Comparison of ENCODE assay signal across 9 cellular contexts in the genomic region with DNA sequence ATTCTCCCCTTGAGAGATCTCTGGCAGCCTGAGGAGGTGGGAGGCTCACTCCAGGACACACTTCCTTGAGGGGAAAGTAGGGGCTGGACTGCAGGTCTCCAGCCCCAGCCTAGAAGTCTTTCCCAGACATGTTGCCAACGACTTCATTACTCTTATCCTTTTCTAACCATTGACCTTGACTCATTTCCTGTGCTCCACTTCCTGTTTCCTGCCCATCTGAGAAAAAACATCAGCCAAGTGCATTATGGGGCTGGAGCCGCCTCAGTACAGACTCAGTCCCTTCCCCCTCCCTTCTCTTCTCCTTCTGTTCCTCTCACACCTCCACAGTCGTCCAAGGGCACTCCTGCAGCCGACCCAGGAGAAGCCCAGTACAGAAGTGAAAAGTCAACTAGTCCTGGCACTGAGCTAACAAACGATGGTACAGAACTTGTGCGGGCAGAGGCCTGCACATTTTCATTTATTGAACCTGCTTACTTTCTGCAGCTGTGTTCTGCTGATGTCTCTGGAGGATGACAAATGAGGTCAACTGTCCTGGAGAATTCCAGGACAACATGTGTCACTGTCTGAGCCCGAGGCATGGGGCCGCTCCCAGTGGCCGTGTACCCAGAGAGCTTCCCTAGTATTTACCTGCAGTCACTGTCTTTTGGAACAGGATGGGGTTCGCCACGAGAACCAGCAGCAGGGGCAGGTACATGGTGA. TPM values are rescaled to one million over a fixed set of nuclear protein-coding genes. Genes with fewer than 3 reads are reported as not detected.
DNase-seq lines count a peak whose midpoint lies in the region; FAIRE-seq and TF ChIP-seq lines count a peak whose summit lies in the region.
"Had no signal": no experiment of that assay in that cellular context is flagged by ENCODE, and none has a peak within 500 bp of the region (broad histone marks: within the 10 kb centered on the region; RNA-seq: fewer than 3 reads in every experiment).

No MANE protein-coding gene starts in this region.

- peaks cover 65% of the 10 kb centered on the region for H3K9me3 Mint-ChIP-seq in endodermal cell
- peaks cover 9% of the 10 kb centered on the region for H3K9me3 Mint-ChIP-seq in nephron

- H3K4me1 Mint-ChIP-seq in endodermal cell (peaks cover 9% of the 10 kb centered on the region), nephron (peaks cover 23% of the 10 kb centered on the region)

- H3K27ac ChIP-seq in HEK293 (ENCODE audit: extremely low read depth, low read depth, low read length) (no peak overlapping the region), endodermal cell (ENCODE audit: low read depth, low read length) (peak overlapping the region; percentile 90), kidney (ENCODE audit: low read depth in 2 of 2, low read length in 2 of 2) (peak overlapping the region in 1 of 2 donors; percentile 61)

- H3K4me1 ChIP-seq in HEK293 (ENCODE audit: control insufficient read depth, insufficient read depth, low read length) (no peaks in the 10 kb centered on the region), endodermal cell (ENCODE audit: control insufficient read depth, insufficient read depth, low read length) (no peaks in the 10 kb centered on the region), kidney (ENCODE audit: control insufficient read depth in 1 of 2, insufficient read depth in 1 of 2, low read depth in 1 of 2, low read length in 2 of 2) (no peaks in the 10 kb centered on the region)

- H3K36me3 ChIP-seq in HEK293 (ENCODE audit: control insufficient read depth in 2 of 2, insufficient read depth in 1 of 2, low read length in 2 of 2) (no peaks in the 10 kb centered on the region), endodermal cell (ENCODE audit: control insufficient read depth, insufficient read depth, low read length) (no peaks in the 10 kb centered on the region), kidney (ENCODE audit: control insufficient read depth in 1 of 2, insufficient read depth in 2 of 2, low read length in 2 of 2) (no peaks in the 10 kb centered on the region)

- no peak overlapping the region for H3K9ac ChIP-seq in endodermal cell (ENCODE audit: extremely low read depth, low read length, poor library complexity, severe bottlenecking)
- no peak overlapping the region for H3K9ac ChIP-seq in kidney (ENCODE audit: low read length in 2 of 2)

- POLR2A ChIA-PET in HEK293 (lab: Yijun Ruan, JAX), result no interaction called here

- peaks cover 21% of the 10 kb centered on the region for H3K36me3 Mint-ChIP-seq in endodermal cell (ENCODE audit: low read depth)
- peaks cover 10% of the 10 kb centered on the region for H3K36me3 Mint-ChIP-seq in nephron (ENCODE audit: low read depth)

- peak; percentile 4 for DNase-seq in RCC 7860 (ENCODE audit: low spot score)
- no peak for DNase-seq in endodermal cell
- no peak for DNase-seq in kidney
- DNase-seq in dedifferentiated amniotic fluid mesenchymal stem cell (ENCODE audit: extremely low spot score), result no peak
- no peak for DNase-seq in NK-92 treated with Interleukin-12 subunit alpha and Interleukin-12 subunit beta, amount 100 ng/mL, for 24 hours (lab: John Stamatoyannopoulos, UW)
- DNase-seq in NCI-H128 (lab: John Stamatoyannopoulos, UW; ENCODE audit: unreplicated experiment), result no peak

- FAIRE-seq in RCC 7860 (lab: Jason Lieb, UNC), result no peak
- FAIRE-seq in kidney (lab: Jason Lieb, UNC), result no peak
- FAIRE-seq: colon had no signal

- H3K27me3 ChIP-seq in endodermal cell (ENCODE audit: control insufficient read depth, insufficient read depth, low read length, poor library complexity, severe bottlenecking), result no peaks in the 10 kb centered on the region

- H3K4me3 ChIP-seq in HEK293 (ENCODE audit: low read depth, low read length) (no peak overlapping the region), endodermal cell (ENCODE audit: low read length) (no peak overlapping the region), kidney (ENCODE audit: low read length in 2 of 2) (no peak overlapping the region)

- no peaks in the 10 kb centered on the region for H3K9me3 ChIP-seq in HEK293 (ENCODE audit: control insufficient read depth, insufficient read depth, low read depth, low read length)
- H3K9me3 ChIP-seq in endodermal cell (ENCODE audit: control insufficient read depth, low read length), result no peaks in the 10 kb centered on the region
- H3K9me3 ChIP-seq in kidney (ENCODE audit: control insufficient read depth in 1 of 2, low read length in 2 of 2), result no peaks in the 10 kb centered on the region

- H3K4me3 Mint-ChIP-seq in endodermal cell (no peak overlapping the region), nephron (no peak overlapping the region)

- no peak for TF ChIP-seq CTCF in HEK293 (tag by site-specific recombination; IDR thresholded peaks at IDR 0.05)
- no peak for TF ChIP-seq CTCF in endodermal cell (conservative IDR thresholded peaks at IDR 0.05)
- TF ChIP-seq CTCF in nephron (IDR thresholded peaks at IDR 0.05; ENCODE audit: unreplicated experiment in 3 of 3), result no peak
- TF ChIP-seq CTCF in kidney (IDR thresholded peaks at IDR 0.05; ENCODE audit: borderline replicate concordance, extremely low read depth, insufficient read depth), result no peak

- WGBS in endodermal cell (ENCODE audit: insufficient coverage in 1 of 2, insufficient read length in 1 of 2), 2 experiments, result 88 to 97% methylated on average over 3 to 11 of the region's 11 CpGs

- CTCF ChIA-PET in HEK293 (lab: Yijun Ruan, JAX), result interaction anchor here (0.6 kb wide), 1 partner anchor 373 kb away, joined by 4 read pairs; no protein-coding TSS in a partner anchor

- intact Hi-C loops in kidney (cut with DNase I), result no loop called here

- no peak overlapping the region for H3K27ac Mint-ChIP-seq in endodermal cell
- peak overlapping the region; percentile 59 to 94 (median 79) for H3K27ac Mint-ChIP-seq in nephron

- H3K27me3 Mint-ChIP-seq in endodermal cell (ENCODE audit: insufficient read depth) (no peaks in the 10 kb centered on the region), nephron (ENCODE audit: low read depth) (peaks cover 3% of the 10 kb centered on the region)

TF ChIP-seq in HEK293, 187 proteins besides CTCF, POLR2A, EP300 and RAD21:
- TF ChIP-seq ZBTB17 (tag by site-specific recombination; IDR thresholded peaks at IDR 0.05) (no peak), ZNF24 (tag by site-specific recombination; IDR thresholded peaks at IDR 0.05) (no peak), ZNF404 (tag by site-specific recombination; IDR thresholded peaks at IDR 0.05) (no peak), SETDB1 (IDR thresholded peaks at IDR 0.05; ENCODE audit: insufficient read length, low read length) (peak; percentile 57), ZNF114 (tag by site-specific recombination; IDR thresholded peaks at IDR 0.05) (no peak), ZNF132 (tag by site-specific recombination; IDR thresholded peaks at IDR 0.05; ENCODE audit: borderline replicate concordance) (no peak), KLF7 (tag by site-specific recombination; IDR thresholded peaks at IDR 0.05; ENCODE audit: borderline replicate concordance) (no peak)
- TF ChIP-seq, protein P1, sequence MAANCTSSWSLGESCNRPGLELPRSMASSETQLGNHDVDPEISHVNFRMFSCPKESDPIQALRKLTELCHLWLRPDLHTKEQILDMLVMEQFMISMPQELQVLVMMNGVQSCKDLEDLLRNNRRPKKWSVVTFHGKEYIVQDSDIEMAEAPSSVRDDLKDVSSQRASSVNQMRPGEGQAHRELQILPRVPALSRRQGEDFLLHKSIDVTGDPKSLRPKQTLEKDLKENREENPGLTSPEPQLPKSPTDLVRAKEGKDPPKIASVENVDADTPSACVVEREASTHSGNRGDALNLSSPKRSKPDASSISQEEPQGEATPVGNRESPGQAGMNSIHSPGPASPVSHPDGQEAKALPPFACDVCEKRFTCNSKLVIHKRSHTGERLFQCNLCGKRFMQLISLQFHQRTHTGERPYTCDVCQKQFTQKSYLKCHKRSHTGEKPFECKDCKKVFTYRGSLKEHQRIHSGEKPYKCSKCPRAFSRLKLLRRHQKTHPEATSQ (tag by site-specific recombination; IDR thresholded peaks at IDR 0.05), result no peak
- TF ChIP-seq, protein P2, sequence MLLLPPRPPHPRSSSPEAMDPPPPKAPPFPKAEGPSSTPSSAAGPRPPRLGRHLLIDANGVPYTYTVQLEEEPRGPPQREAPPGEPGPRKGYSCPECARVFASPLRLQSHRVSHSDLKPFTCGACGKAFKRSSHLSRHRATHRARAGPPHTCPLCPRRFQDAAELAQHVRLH (tag by site-specific recombination; IDR thresholded peaks at IDR 0.05), result no peak

RNA-seq across cellular contexts. Expression of a gene that starts 20.1 kb away (rescaled TPM):
- total RNA-seq in endodermal cell (10 to 100 TPM; 11.7 to 13.5 TPM), kidney (8.2 TPM)
- polyA plus RNA-seq in endodermal cell (2013, experiment 1 of 2), result 4.4 TPM
- polyA plus RNA-seq in endodermal cell (2013, experiment 2 of 2), result 4.3 TPM
- 8.7 TPM for polyA plus RNA-seq in kidney (ENCODE audit: insufficient read depth, low read depth, low replicate concordance)

RNA-seq across cellular contexts. Expression of a gene that starts 40.7 kb away (rescaled TPM):
- total RNA-seq in endodermal cell, result 10 to 100 TPM; 14.4 to 15.4 TPM
- 11.5 TPM for polyA plus RNA-seq in endodermal cell (2013, experiment 1 of 2)
- 12.4 TPM for polyA plus RNA-seq in endodermal cell (2013, experiment 2 of 2)
- 11.8 TPM for total RNA-seq in kidney
- 3.5 TPM for polyA plus RNA-seq in kidney (ENCODE audit: insufficient read depth, low read depth, low replicate concordance)
